Comparison of ENCODE assay signal across 35 cellular contexts in genomic region chr10:61192042-61192441, GRCh38.
"Had no signal": no experiment of that assay in that cellular context is flagged by ENCODE, and none has a peak within 500 bp of the region (broad histone marks: within the 10 kb centered on the region; RNA-seq: fewer than 3 reads in every experiment).

No MANE protein-coding gene starts in this region.

- H3K27me3 ChIP-seq: MG63 had no signal

- H3K36me3 ChIP-seq: MG63 had no signal

- H3K4me3 ChIP-seq: MG63 had no signal

- DNase-seq: Karpas-422, Kasumi-1, MG63, MM.1S, MV-4-11, NCI-H1048, NCI-H1092, NCI-H1092 treated with DMSO at 0.1 percent for 48 hours, NCI-H1105, NCI-H1105 treated with DMSO at 0.1 percent for 48 hours, NCI-H1417, NCI-H1417 treated with DMSO at 0.1 percent for 48 hours, NCI-H1436, NCI-H1436 treated with DMSO at 0.1 percent for 48 hours, NCI-H146, NCI-H1694, NCI-H1694 treated with DMSO at 0.1 percent for 48 hours, NCI-H187, NCI-H187 treated with DMSO at 0.1 percent for 48 hours, NCI-H1930, NCI-H2029, NCI-H2029 treated with DMSO at 0.1 percent for 48 hours, NCI-H2081, NCI-H2081 treated with DMSO at 0.1 percent for 48 hours, NCI-H2107, NCI-H2171, NCI-H2171 treated with DMSO at 0.1 percent for 48 hours, NCI-H2227 treated with DMSO at 0.1 percent for 48 hours, NCI-H226, NCI-H345, NCI-H446, NCI-H446 treated with DMSO at 0.1 percent for 48 hours, NCI-H510A, NCI-H510A treated with DMSO at 0.1 percent for 48 hours, NCI-H524 had no signal
